Comparison of ENCODE assay signal across 17 cellular contexts in genomic region chr16:65116216-65116615, GRCh38. TPM values are rescaled to one million over a fixed set of nuclear protein-coding genes. Genes with fewer than 3 reads are reported as not detected.
"Had no signal": no experiment of that assay in that cellular context is flagged by ENCODE, and none has a peak within 500 bp of the region (broad histone marks: within the 10 kb centered on the region; RNA-seq: fewer than 3 reads in every experiment).

No MANE protein-coding gene starts in this region.

- H3K4me1 Mint-ChIP-seq: central memory CD8-positive, alpha-beta T cell had no signal

- H3K27me3 Mint-ChIP-seq: central memory CD8-positive, alpha-beta T cell had no signal

- H3K9me3 Mint-ChIP-seq: activated CD8-positive, alpha-beta T cell treated with anti-CD3 and anti-CD28 coated beads for 36 hours; neural crest cell; stimulated activated naive CD8-positive, alpha-beta T cell treated with anti-CD3 and anti-CD28 coated beads, Interleukin-15, Interleukin-2, amounts not matched to agents 100 ng/mL and 50 ng/mL, for 24 hours had no signal

- DNase-seq: activated CD4-positive, alpha-beta T cell treated with anti-CD3 and anti-CD28 coated beads for 4 hours; activated CD8-positive, alpha-beta memory T cell treated with anti-CD3 and anti-CD28 coated beads, Interleukin-2, amount 50 U/mL, for 4 hours; activated CD8-positive, alpha-beta T cell treated with anti-CD3 and anti-CD28 coated beads for 36 hours; activated naive CD4-positive, alpha-beta T cell; esophagus squamous epithelium; heart right ventricle; islet precursor cell; mammary epithelial cell; stimulated activated CD4-positive, alpha-beta T cell treated with anti-CD3 and anti-CD28 coated beads, Interleukin-4, amount 100 ng/mL, for 24 hours; T-cell; uterus; WERI-Rb-1 had no signal

- H3K4me3 Mint-ChIP-seq: activated CD8-positive, alpha-beta T cell treated with anti-CD3 and anti-CD28 coated beads for 36 hours; central memory CD8-positive, alpha-beta T cell; neural crest cell; stimulated activated naive CD8-positive, alpha-beta T cell treated with anti-CD3 and anti-CD28 coated beads, Interleukin-15, Interleukin-2, amounts not matched to agents 100 ng/mL and 50 ng/mL, for 24 hours; T-cell had no signal

- H3K27ac ChIP-seq: ascending aorta, esophagus squamous epithelium, heart right ventricle, parathyroid adenoma, uterus, WERI-Rb-1 had no signal

- H3K4me3 ChIP-seq: ascending aorta, esophagus squamous epithelium, heart right ventricle, uterus had no signal

- H3K27ac Mint-ChIP-seq: activated CD8-positive, alpha-beta T cell treated with anti-CD3 and anti-CD28 coated beads for 36 hours; stimulated activated naive CD8-positive, alpha-beta T cell treated with anti-CD3 and anti-CD28 coated beads, Interleukin-15, Interleukin-2, amounts not matched to agents 100 ng/mL and 50 ng/mL, for 24 hours; T-cell had no signal

- H3K4me1 ChIP-seq: parathyroid adenoma, uterus had no signal

- H3K27me3 ChIP-seq: ascending aorta, uterus had no signal

- H3K36me3 Mint-ChIP-seq: T-cell had no signal

- H3K9me3 ChIP-seq: ascending aorta, esophagus squamous epithelium, heart right ventricle, uterus had no signal

- H3K36me3 ChIP-seq: ascending aorta, esophagus squamous epithelium, uterus, WERI-Rb-1 had no signal

- H3K9ac ChIP-seq: parathyroid adenoma had no signal

RNA-seq across cellular contexts. Expression of gene CDH11, which starts 5.6 kb away (rescaled TPM):
- total RNA-seq: activated CD8-positive, alpha-beta T cell treated with anti-CD3 and anti-CD28 coated beads for 36 hours had no signal
